ENCODE assay signal across 8 cellular contexts in genomic region chr1:27868932-27869718, GRCh38. TPM values are rescaled to one million over a fixed set of nuclear protein-coding genes. Genes with fewer than 3 reads are reported as not detected.
A peak's percentile ranks its signal among the peaks of the same experiment; 100 is the strongest.
DNase-seq lines count a peak whose midpoint lies in the region; ATAC-seq lines count a peak whose summit lies in the region.

No MANE protein-coding gene starts in this region.

- peak overlapping the region in 19 of 21 experiments; percentile 27 to 94 (median 67) for H3K27ac ChIP-seq in skin epidermis

- no peaks in the 10 kb centered on the region for H3K9me3 Mint-ChIP-seq in activated naive CD4-positive, alpha-beta T cell treated with anti-CD3 and anti-CD28 coated beads, Interleukin-2, amount 50 U/mL, for 72 hours

- H3K4me3 ChIP-seq in skin epidermis: peak overlapping the region in 2 of 7 experiments; percentile 3 to 8

- H3K36me3 Mint-ChIP-seq in activated naive CD4-positive, alpha-beta T cell treated with anti-CD3 and anti-CD28 coated beads, Interleukin-2, amount 50 U/mL, for 72 hours: peaks cover 8 to 9% of the 10 kb centered on the region in 2 donors

- H3K27ac Mint-ChIP-seq in activated naive CD4-positive, alpha-beta T cell treated with anti-CD3 and anti-CD28 coated beads, Interleukin-2, amount 50 U/mL, for 72 hours: peak overlapping the region; percentile 66 to 93

- peak; percentile 64 for DNase-seq in SKM-1 treated with dmso at 0.1 percent for 144 hours (lab: John Stamatoyannopoulos, UW; ENCODE audit: unreplicated experiment)
- peak; percentile 47 to 81 for DNase-seq in activated naive CD4-positive, alpha-beta T cell treated with anti-CD3 and anti-CD28 coated beads, Interleukin-2, amount 50 U/mL, for 72 hours (ENCODE audit: low spot score in 2 of 2)
- DNase-seq in HuH-7 (ENCODE audit: low spot score): no peak
- no peak for DNase-seq in 8988T
- no peak for DNase-seq in kidney glomerular epithelial cell (lab: John Stamatoyannopoulos, UW)

- peak; percentile 33 for ATAC-seq in GM21381 (IDR thresholded peaks at IDR 0.05; ENCODE audit: unreplicated experiment)
- ATAC-seq in activated naive CD4-positive, alpha-beta T cell treated with anti-CD3 and anti-CD28 coated beads, Interleukin-2, amount 50 U/mL, for 72 hours: peak; percentile 36 to 70
- ATAC-seq in HG03135 (IDR thresholded peaks at IDR 0.05; ENCODE audit: unreplicated experiment): no peak

RNA-seq across cellular contexts. Expression of gene THEMIS2, which starts 3.2 kb away (rescaled TPM):
- 10 to 100 TPM; 27.3 to 34.6 TPM for total RNA-seq in activated naive CD4-positive, alpha-beta T cell treated with anti-CD3 and anti-CD28 coated beads, Interleukin-2, amount 50 U/mL, for 72 hours

RNA-seq across cellular contexts. Expression of gene PPP1R8, which starts 38.5 kb away (rescaled TPM):
- 10 to 100 TPM; 28.3 to 52.0 TPM for total RNA-seq in activated naive CD4-positive, alpha-beta T cell treated with anti-CD3 and anti-CD28 coated beads, Interleukin-2, amount 50 U/mL, for 72 hours

RNA-seq across cellular contexts. Expression of gene RPA2, which starts 45.2 kb away (rescaled TPM):
- 10 to 100 TPM; 69.4 to 88.2 TPM for total RNA-seq in activated naive CD4-positive, alpha-beta T cell treated with anti-CD3 and anti-CD28 coated beads, Interleukin-2, amount 50 U/mL, for 72 hours

Comparison
In these comparisons a context has a peak if more than half of its experiments do, and no peak if none do; other contexts are left out.
1. DNase-seq: peak in SKM-1 treated with dmso at 0.1 percent for 144 hours (single experiment) and activated naive CD4-positive, alpha-beta T cell treated with anti-CD3 and anti-CD28 coated beads, Interleukin-2, amount 50 U/mL, for 72 hours (2 of 2); none in HuH-7 (single experiment), 8988T (single experiment) and kidney glomerular epithelial cell (single experiment).